In the genomic region with DNA sequence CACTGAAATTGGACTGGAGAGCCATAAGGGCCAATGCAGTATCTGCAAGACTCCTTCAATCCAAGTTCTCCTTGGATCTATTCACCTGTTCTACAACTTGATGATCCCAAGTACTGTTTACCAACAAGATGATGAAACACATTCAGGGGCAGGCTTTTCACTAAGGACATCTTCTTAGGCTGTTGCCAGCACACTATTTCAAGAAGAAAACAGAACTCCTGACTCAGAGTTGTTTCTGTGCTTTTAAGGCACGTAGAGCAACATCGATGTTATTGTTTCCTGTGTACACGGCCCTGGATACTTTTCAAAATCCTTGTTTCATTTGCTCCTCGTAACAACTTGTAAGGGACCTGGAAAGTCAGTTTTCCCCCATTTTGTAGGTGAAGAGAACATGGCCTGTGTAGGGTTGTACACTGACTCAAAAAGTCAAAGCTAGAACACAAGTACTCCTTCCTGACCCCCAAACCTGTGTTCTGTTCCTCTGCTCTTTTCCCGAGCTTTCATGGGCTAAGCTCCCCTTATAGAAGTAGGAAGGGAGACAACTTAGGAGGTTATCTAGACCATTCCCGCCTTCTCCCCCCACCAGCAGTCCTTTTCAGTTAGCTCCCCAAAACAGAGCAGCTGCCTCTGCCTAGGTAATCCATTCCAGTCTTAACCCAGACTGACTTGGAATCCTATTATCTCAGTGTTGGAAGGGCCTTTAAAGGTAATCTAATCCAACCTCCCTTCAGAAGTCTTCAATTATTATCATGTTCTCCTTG, we compare ENCODE assay signal across 8 cellular contexts. TPM values are rescaled to one million over a fixed set of nuclear protein-coding genes. Genes with fewer than 3 reads are reported as not detected.
DNase-seq lines count a peak whose midpoint lies in the region; ATAC-seq and TF ChIP-seq lines count a peak whose summit lies in the region.

No MANE protein-coding gene starts in this region.

- peak overlapping the region; percentile 99 for H3K9ac ChIP-seq in BLaER1
- H3K9ac ChIP-seq in duodenal mucosa (ENCODE audit: low read depth in 1 of 2, low read length in 2 of 2), result peak overlapping the region; percentile 58
- no peak overlapping the region for H3K9ac ChIP-seq in neural progenitor cell

- ATAC-seq in HG03025 (IDR thresholded peaks at IDR 0.05; ENCODE audit: low FRiP score, unreplicated experiment), result no peak

- H3K27me3 ChIP-seq in BLaER1 (no peaks in the 10 kb centered on the region), duodenal mucosa (ENCODE audit: control insufficient read depth in 1 of 2, insufficient read depth in 2 of 2, low read length in 2 of 2) (no peaks in the 10 kb centered on the region), neural progenitor cell (no peaks in the 10 kb centered on the region), H7 (ENCODE audit: control insufficient read depth, insufficient read depth, low read length) (no peaks in the 10 kb centered on the region)

- peak overlapping the region; percentile 74 for H3K4me3 Mint-ChIP-seq in neural progenitor cell

- in situ Hi-C loops in KBM-7 (cut with MboI; ENCODE audit: low pct_unique_long_range_greater_than_20kb, low sequenced_read_pairs), result no loop called here

- peaks cover 2% of the 10 kb centered on the region for H3K27me3 Mint-ChIP-seq in neural progenitor cell (ENCODE audit: insufficient read depth, low read depth)

- H4K20me1 ChIP-seq in BLaER1 (0 out of 2 replicates have a peak, but pooled peaks cover 15% of the 10 kb centered on the region), neural progenitor cell (ENCODE audit: low read depth) (peaks cover 2% of the 10 kb centered on the region)

- H3K27ac Mint-ChIP-seq in neural progenitor cell, result peak overlapping the region; percentile 72

- peaks cover 54% of the 10 kb centered on the region for H3F3A ChIP-seq in neural progenitor cell (ENCODE audit: low read depth)

- no peaks in the 10 kb centered on the region for H3K36me3 Mint-ChIP-seq in neural progenitor cell

- DNase-seq in NB4 (ENCODE audit: low read depth) (no peak), neural progenitor cell (ENCODE audit: low spot score) (no peak), KBM-7 (no peak), SW480 (ENCODE audit: low spot score) (no peak), H7 (no peak)

- no peak for TF ChIP-seq CTCF in NB4 (IDR thresholded peaks at IDR 0.05; ENCODE audit: low read depth, low read length)
- no peak for TF ChIP-seq CTCF in neural progenitor cell (IDR thresholded peaks at IDR 0.05)

- peaks cover 61% of the 10 kb centered on the region for H3K4me1 Mint-ChIP-seq in neural progenitor cell

- no peaks in the 10 kb centered on the region for H3K9me3 ChIP-seq in BLaER1
- H3K9me3 ChIP-seq in duodenal mucosa (ENCODE audit: control insufficient read depth in 1 of 2, low read length in 2 of 2), result no peaks in the 10 kb centered on the region
- H3K9me3 ChIP-seq in neural progenitor cell (ENCODE audit: low read depth), result no peaks in the 10 kb centered on the region

- H3K79me2 ChIP-seq in neural progenitor cell (ENCODE audit: low read depth), result peaks cover 61% of the 10 kb centered on the region

- TF ChIP-seq POLR2A in NB4 (IDR thresholded peaks at IDR 0.05; ENCODE audit: extremely low read depth, insufficient read length), result no peak

- no peaks in the 10 kb centered on the region for H3K36me3 ChIP-seq in BLaER1
- peaks cover 0 to 7% of the 10 kb centered on the region in 2 donors for H3K36me3 ChIP-seq in duodenal mucosa (ENCODE audit: control insufficient read depth in 1 of 2, insufficient read depth in 2 of 2, low read length in 2 of 2)
- no peaks in the 10 kb centered on the region for H3K36me3 ChIP-seq in neural progenitor cell
- no peaks in the 10 kb centered on the region; the same call in 1 of the 2 replicates for H3K36me3 ChIP-seq in H7 (replicated peaks; ENCODE audit: control insufficient read depth, insufficient read depth, low read length)

- H3K27ac ChIP-seq in BLaER1, result peak overlapping the region; percentile 99
- no peak overlapping the region for H3K27ac ChIP-seq in duodenal mucosa (ENCODE audit: low read depth, low read length)
- H3K27ac ChIP-seq in neural progenitor cell, result no peak overlapping the region

- no peaks in the 10 kb centered on the region for H3K9me3 Mint-ChIP-seq in neural progenitor cell

- H2AFZ ChIP-seq in neural progenitor cell (replicated peaks), result no peak overlapping the region

- peak overlapping the region; percentile 94 for H3K4me2 ChIP-seq in BLaER1
- peak overlapping the region; percentile 78 for H3K4me2 ChIP-seq in neural progenitor cell

- peak overlapping the region; percentile 97 for H3K4me3 ChIP-seq in BLaER1
- H3K4me3 ChIP-seq in NB4 (ENCODE audit: low read depth, low read length), result peak overlapping the region; percentile 84
- H3K4me3 ChIP-seq in duodenal mucosa (ENCODE audit: low read depth in 1 of 2, low read length in 2 of 2), result peak overlapping the region; percentile 85 to 90
- peak overlapping the region; percentile 85 for H3K4me3 ChIP-seq in neural progenitor cell
- H3K4me3 ChIP-seq in H7 (ENCODE audit: insufficient read depth, low read depth, low read length), result no peak overlapping the region

- H3K4me1 ChIP-seq in BLaER1 (peaks cover 75% of the 10 kb centered on the region), duodenal mucosa (ENCODE audit: control insufficient read depth in 1 of 2, insufficient read depth in 2 of 2, low read length in 2 of 2) (peaks cover 59 to 71% of the 10 kb centered on the region in 2 donors), neural progenitor cell (peaks cover 38% of the 10 kb centered on the region)

RNA-seq across cellular contexts. Expression of gene MGAT1, which starts 5.2 kb away (rescaled TPM):
- 31.8 and 67.8 TPM in 2 replicates for total RNA-seq in neural progenitor cell (ENCODE audit: low replicate concordance)
- 76.1 and 77.8 TPM in 2 replicates for total RNA-seq in H7 (2014; rRNA removed; shearing (Covaris generic))

RNA-seq across cellular contexts. Expression of gene ZFP62, which starts 53.2 kb away (rescaled TPM):
- total RNA-seq in neural progenitor cell (ENCODE audit: low replicate concordance), result 47.2 and 65.4 TPM in 2 replicates
- 20.6 and 31.1 TPM in 2 replicates for total RNA-seq in H7 (2014; rRNA removed; shearing (Covaris generic))
